1 cellular context compared by ENCODE assay signal in the genomic region with DNA sequence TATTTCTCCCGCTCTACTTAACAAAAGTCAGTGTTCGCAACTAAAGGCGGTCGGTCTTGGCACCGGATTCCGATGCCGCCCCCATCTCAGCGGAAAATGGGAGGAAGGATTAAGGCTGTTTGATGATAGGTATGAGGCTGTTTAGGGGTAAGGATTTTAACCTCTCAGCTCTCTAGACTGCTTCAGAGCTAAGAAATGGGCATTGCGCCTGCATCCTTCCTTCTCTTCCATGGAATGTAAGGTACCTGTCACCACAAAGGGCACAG.
TF ChIP-seq lines count a peak whose summit lies in the region.

No MANE protein-coding gene starts in this region.

TF ChIP-seq in HepG2, 621 proteins besides CTCF, POLR2A, EP300 and RAD21:
- TF ChIP-seq RBM39 (IDR thresholded peaks at IDR 0.05; ENCODE audit: low read depth, low read length, poor library complexity, severe bottlenecking) (no peak), ISL2 (CRISPR knock-in tag; IDR thresholded peaks at IDR 0.05) (no peak), NFRKB (IDR thresholded peaks at IDR 0.05) (no peak), SRSF9 (IDR thresholded peaks at IDR 0.05; ENCODE audit: borderline replicate concordance, insufficient read depth, low read depth, low read length, poor library complexity, severe bottlenecking) (no peak), PPARG (CRISPR knock-in tag; conservative IDR thresholded peaks at IDR 0.05) (no peak), ZNF577 (CRISPR knock-in tag; IDR thresholded peaks at IDR 0.05; ENCODE audit: borderline replicate concordance, low read depth) (no peak), HOXD1 (CRISPR knock-in tag; IDR thresholded peaks at IDR 0.05) (no peak), CBX5 (CRISPR knock-in tag; IDR thresholded peaks at IDR 0.05; ENCODE audit: borderline replicate concordance) (no peak), ZNF614 (CRISPR knock-in tag; IDR thresholded peaks at IDR 0.05; ENCODE audit: borderline replicate concordance) (no peak), ZNF383 (CRISPR knock-in tag; IDR thresholded peaks at IDR 0.05; ENCODE audit: borderline replicate concordance) (0 out of 2 replicates have a peak, but pooled peaks have one; percentile 7), FLYWCH1 (CRISPR knock-in tag; IDR thresholded peaks at IDR 0.05) (no peak), CBFB (CRISPR knock-in tag; IDR thresholded peaks at IDR 0.05) (no peak), SOX13 (IDR thresholded peaks at IDR 0.05) (no peak), SOX13 (CRISPR knock-in tag; conservative IDR thresholded peaks at IDR 0.05 in 1 of 2, IDR thresholded peaks at IDR 0.05 in 1 of 2) (0 out of 4 replicates have a peak, but pooled peaks of 1 of the 2 experiments have one; percentile 1), POLR2AphosphoS2 (IDR thresholded peaks at IDR 0.05; ENCODE audit: low read depth, low read length) (0 out of 2 replicates have a peak, but pooled peaks have one; percentile 10), ZNF441 (CRISPR knock-in tag; IDR thresholded peaks at IDR 0.05; ENCODE audit: borderline replicate concordance) (no peak), SAP130 (CRISPR knock-in tag; IDR thresholded peaks at IDR 0.05; ENCODE audit: low read depth) (no peak), CAMTA2 (CRISPR knock-in tag; IDR thresholded peaks at IDR 0.05; ENCODE audit: borderline replicate concordance) (peak; percentile 37; the same call in 1 of the 2 replicates)
- TF ChIP-seq, protein P1, sequence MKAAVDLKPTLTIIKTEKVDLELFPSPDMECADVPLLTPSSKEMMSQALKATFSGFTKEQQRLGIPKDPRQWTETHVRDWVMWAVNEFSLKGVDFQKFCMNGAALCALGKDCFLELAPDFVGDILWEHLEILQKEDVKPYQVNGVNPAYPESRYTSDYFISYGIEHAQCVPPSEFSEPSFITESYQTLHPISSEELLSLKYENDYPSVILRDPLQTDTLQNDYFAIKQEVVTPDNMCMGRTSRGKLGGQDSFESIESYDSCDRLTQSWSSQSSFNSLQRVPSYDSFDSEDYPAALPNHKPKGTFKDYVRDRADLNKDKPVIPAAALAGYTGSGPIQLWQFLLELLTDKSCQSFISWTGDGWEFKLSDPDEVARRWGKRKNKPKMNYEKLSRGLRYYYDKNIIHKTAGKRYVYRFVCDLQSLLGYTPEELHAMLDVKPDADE (CRISPR knock-in tag; IDR thresholded peaks at IDR 0.05) = no peak
- TF ChIP-seq, protein P2, sequence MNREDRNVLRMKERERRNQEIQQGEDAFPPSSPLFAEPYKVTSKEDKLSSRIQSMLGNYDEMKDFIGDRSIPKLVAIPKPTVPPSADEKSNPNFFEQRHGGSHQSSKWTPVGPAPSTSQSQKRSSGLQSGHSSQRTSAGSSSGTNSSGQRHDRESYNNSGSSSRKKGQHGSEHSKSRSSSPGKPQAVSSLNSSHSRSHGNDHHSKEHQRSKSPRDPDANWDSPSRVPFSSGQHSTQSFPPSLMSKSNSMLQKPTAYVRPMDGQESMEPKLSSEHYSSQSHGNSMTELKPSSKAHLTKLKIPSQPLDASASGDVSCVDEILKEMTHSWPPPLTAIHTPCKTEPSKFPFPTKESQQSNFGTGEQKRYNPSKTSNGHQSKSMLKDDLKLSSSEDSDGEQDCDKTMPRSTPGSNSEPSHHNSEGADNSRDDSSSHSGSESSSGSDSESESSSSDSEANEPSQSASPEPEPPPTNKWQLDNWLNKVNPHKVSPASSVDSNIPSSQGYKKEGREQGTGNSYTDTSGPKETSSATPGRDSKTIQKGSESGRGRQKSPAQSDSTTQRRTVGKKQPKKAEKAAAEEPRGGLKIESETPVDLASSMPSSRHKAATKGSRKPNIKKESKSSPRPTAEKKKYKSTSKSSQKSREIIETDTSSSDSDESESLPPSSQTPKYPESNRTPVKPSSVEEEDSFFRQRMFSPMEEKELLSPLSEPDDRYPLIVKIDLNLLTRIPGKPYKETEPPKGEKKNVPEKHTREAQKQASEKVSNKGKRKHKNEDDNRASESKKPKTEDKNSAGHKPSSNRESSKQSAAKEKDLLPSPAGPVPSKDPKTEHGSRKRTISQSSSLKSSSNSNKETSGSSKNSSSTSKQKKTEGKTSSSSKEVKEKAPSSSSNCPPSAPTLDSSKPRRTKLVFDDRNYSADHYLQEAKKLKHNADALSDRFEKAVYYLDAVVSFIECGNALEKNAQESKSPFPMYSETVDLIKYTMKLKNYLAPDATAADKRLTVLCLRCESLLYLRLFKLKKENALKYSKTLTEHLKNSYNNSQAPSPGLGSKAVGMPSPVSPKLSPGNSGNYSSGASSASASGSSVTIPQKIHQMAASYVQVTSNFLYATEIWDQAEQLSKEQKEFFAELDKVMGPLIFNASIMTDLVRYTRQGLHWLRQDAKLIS (CRISPR knock-in tag; IDR thresholded peaks at IDR 0.05) = no peak
